In the genomic region with DNA sequence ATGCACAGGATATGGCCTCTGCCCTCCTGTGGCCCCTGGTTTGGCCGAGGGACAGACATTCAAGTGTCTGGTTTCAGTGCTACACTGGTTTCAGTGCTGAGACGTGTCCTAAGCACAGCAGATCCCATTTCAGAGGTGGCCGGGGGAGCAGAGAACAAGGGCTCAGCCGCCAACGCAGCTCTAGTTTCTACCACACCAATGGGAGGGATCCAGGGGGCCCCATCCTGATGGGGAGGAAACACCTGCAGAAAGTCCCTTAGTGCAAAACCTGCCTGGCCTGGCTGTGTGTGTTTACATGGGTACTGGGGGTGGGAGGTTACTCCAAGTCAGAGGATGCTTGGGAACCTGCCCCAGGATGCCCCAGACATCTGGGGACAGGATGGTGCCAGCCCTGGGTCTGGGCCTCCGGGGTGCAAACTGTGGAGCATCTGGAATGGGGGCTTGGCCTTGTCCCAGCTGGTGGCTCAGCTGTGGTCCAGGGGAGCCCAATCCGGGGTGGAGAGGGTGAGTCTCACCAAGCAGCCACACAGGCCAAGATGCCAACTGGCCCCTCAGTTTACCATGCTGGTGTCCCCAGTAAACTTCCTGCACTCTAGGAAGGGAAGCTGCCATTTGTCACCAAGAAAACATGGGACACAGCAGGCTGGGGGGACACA, we compare ENCODE assay signal across 7 cellular contexts. TPM values are rescaled to one million over a fixed set of nuclear protein-coding genes. Genes with fewer than 3 reads are reported as not detected.
DNase-seq lines count a peak whose midpoint lies in the region; ATAC-seq and TF ChIP-seq lines count a peak whose summit lies in the region.
"Not testable (repeated sequence)": the region's sequence is repeated elsewhere in the genome, so short reads cannot be mapped to it uniquely, and the experiment has no call there.

No MANE protein-coding gene starts in this region.

- not testable (repeated sequence) for DNase-seq in RWPE1 (ENCODE audit: low spot score)
- peak; percentile 63 for DNase-seq in activated naive CD8-positive, alpha-beta T cell treated with anti-CD3 and anti-CD28 coated beads for 36 hours
- DNase-seq in mucosa of descending colon: peak in 2 of 3 donors; percentile 38 to 45

- H3K27ac Mint-ChIP-seq in activated naive CD8-positive, alpha-beta T cell treated with anti-CD3 and anti-CD28 coated beads for 36 hours: not testable (repeated sequence)

- TF ChIP-seq CTCF in RWPE1 (conservative IDR thresholded peaks at IDR 0.05; ENCODE audit: low read depth); mucosa of descending colon (IDR thresholded peaks at IDR 0.05): not testable (repeated sequence)

- H3K9me3 ChIP-seq in mucosa of descending colon: not testable (repeated sequence)

- not testable (repeated sequence) for H3K4me3 ChIP-seq in mucosa of descending colon

- CTCF ChIA-PET in RWPE1 (lab: Yijun Ruan, JAX): interaction anchor here (0.6 kb wide), 1 partner anchor 222 kb away, joined by 3 read pairs; no protein-coding TSS in a partner anchor

- POLR2A ChIA-PET in RWPE1 (lab: Yijun Ruan, JAX; ENCODE audit: low non-redundant PET): not testable (repeated sequence)

- ATAC-seq in GM18498 (IDR thresholded peaks at IDR 0.05; ENCODE audit: unreplicated experiment) (peak; percentile 75), GM19467 (IDR thresholded peaks at IDR 0.05; ENCODE audit: unreplicated experiment) (peak; percentile 69), HG02678 (IDR thresholded peaks at IDR 0.05; ENCODE audit: unreplicated experiment) (peak; percentile 91), HG03432 (IDR thresholded peaks at IDR 0.05; ENCODE audit: unreplicated experiment) (peak; percentile 67), mucosa of descending colon (peak; percentile 3)

- H3K9me3 Mint-ChIP-seq in activated naive CD8-positive, alpha-beta T cell treated with anti-CD3 and anti-CD28 coated beads for 36 hours: not testable (repeated sequence)

- intact Hi-C loops in mucosa of descending colon (cut with DNase I, micrococcal nuclease): not testable (repeated sequence)

- peak overlapping the region; percentile 89 for H3K27ac ChIP-seq in RWPE1

- peaks cover 10% of the 10 kb centered on the region for H3K4me1 ChIP-seq in mucosa of descending colon (ENCODE audit: low read depth)

- not testable (repeated sequence) for H3K4me3 Mint-ChIP-seq in activated naive CD8-positive, alpha-beta T cell treated with anti-CD3 and anti-CD28 coated beads for 36 hours

- H3K36me3 ChIP-seq in mucosa of descending colon (ENCODE audit: low read depth): not testable (repeated sequence)

- H3K27me3 Mint-ChIP-seq in activated naive CD8-positive, alpha-beta T cell treated with anti-CD3 and anti-CD28 coated beads for 36 hours: not testable (repeated sequence)

- H3K4me1 Mint-ChIP-seq in activated naive CD8-positive, alpha-beta T cell treated with anti-CD3 and anti-CD28 coated beads for 36 hours: peaks cover 20% of the 10 kb centered on the region

- H3K36me3 Mint-ChIP-seq in activated naive CD8-positive, alpha-beta T cell treated with anti-CD3 and anti-CD28 coated beads for 36 hours: peaks cover 10% of the 10 kb centered on the region

RNA-seq across cellular contexts. Expression of a gene that starts 8.3 kb away (rescaled TPM):
- 10 to 100 TPM; 33.3 to 35.8 TPM for total RNA-seq in activated naive CD8-positive, alpha-beta T cell treated with anti-CD3 and anti-CD28 coated beads for 36 hours
- total RNA-seq in mucosa of descending colon: 100 to 1,000 TPM in 2 of 3 donors, 10 to 100 TPM in 1; 88.7 to 199 (median 165) TPM

RNA-seq across cellular contexts. Expression of a gene that starts 49.5 kb away (rescaled TPM):
- total RNA-seq in activated naive CD8-positive, alpha-beta T cell treated with anti-CD3 and anti-CD28 coated beads for 36 hours: 10 to 100 TPM; 19.5 to 20.1 TPM
- total RNA-seq in mucosa of descending colon: 10 to 100 TPM; 59.1 to 71.3 (median 68.7) TPM

Comparison
In these comparisons a context has a peak if more than half of its experiments do, and no peak if none do; other contexts are left out.
1. ATAC-seq: peak in every context shown above with its lines; median percentile 91 in HG02678; 75 in GM18498; 69 in GM19467; 67 in HG03432; 3 in mucosa of descending colon.